In genomic region chr7:76461463-76462101, GRCh38 we compare ENCODE assay signal across 8 cellular contexts. TPM values are rescaled to one million over a fixed set of nuclear protein-coding genes. Genes with fewer than 3 reads are reported as not detected.
DNase-seq lines count a peak whose midpoint lies in the region; ATAC-seq and TF ChIP-seq lines count a peak whose summit lies in the region.
"Not testable (repeated sequence)": the region's sequence is repeated elsewhere in the genome, so short reads cannot be mapped to it uniquely, and the experiment has no call there.

DTX2 (plus strand) TSS chr7:76461709; CDS start chr7:76480510, 18,801 bp downstream.

- not testable (repeated sequence) for H3K27me3 ChIP-seq in DOHH2 (ENCODE audit: control insufficient read depth, low read length); naive thymus-derived CD4-positive, alpha-beta T cell (ENCODE audit: control insufficient read depth in 2 of 2, insufficient read depth in 2 of 2, low read length in 2 of 2)

- H3K79me2 ChIP-seq in DOHH2 (ENCODE audit: control insufficient read depth, low read length), result not testable (repeated sequence)

- H3K36me3 Mint-ChIP-seq in naive thymus-derived CD4-positive, alpha-beta T cell; stimulated activated effector memory CD8-positive, alpha-beta T cell treated with anti-CD3 and anti-CD28 coated beads, Interleukin-12 subunit alpha, Interleukin-12 subunit beta, amount 100 ng/mL, for 72 hours: not testable (repeated sequence)

- peak within 1 kb of the TSS; percentile 69 for H3K4me3 ChIP-seq in DOHH2 (ENCODE audit: low read length)
- H3K4me3 ChIP-seq in fibroblast of pulmonary artery (replicated peaks; ENCODE audit: low read depth, low read length), result peak within 1 kb of the TSS; percentile 50
- not testable (repeated sequence) for H3K4me3 ChIP-seq in naive thymus-derived CD4-positive, alpha-beta T cell (ENCODE audit: low read length)

- not testable (repeated sequence) for H4K20me1 ChIP-seq in DOHH2 (ENCODE audit: control insufficient read depth, insufficient read depth, low read depth, low read length)

- CTCF ChIA-PET in naive thymus-derived CD4-positive, alpha-beta T cell (lab: Charles Lee), result not testable (repeated sequence)

- peak within 1 kb of the TSS; percentile 42; the same call in 1 of the 2 replicates for H3K4me2 ChIP-seq in DOHH2 (ENCODE audit: low read length)

- peak within 1 kb of the TSS in 9 of 10 donors; percentile 27 to 77 (median 59) for H3K4me3 Mint-ChIP-seq in naive thymus-derived CD4-positive, alpha-beta T cell
- H3K4me3 Mint-ChIP-seq in stimulated activated effector memory CD8-positive, alpha-beta T cell treated with anti-CD3 and anti-CD28 coated beads, Interleukin-12 subunit alpha, Interleukin-12 subunit beta, amount 100 ng/mL, for 72 hours, result peak within 1 kb of the TSS; percentile 39

- H3K36me3 ChIP-seq in DOHH2 (ENCODE audit: control insufficient read depth, low read length); naive thymus-derived CD4-positive, alpha-beta T cell (ENCODE audit: control insufficient read depth in 2 of 3, insufficient read depth in 3 of 3, low read length in 3 of 3): not testable (repeated sequence)

- intact Hi-C loops in naive thymus-derived CD4-positive, alpha-beta T cell (cut with micrococcal nuclease), result not testable (repeated sequence)

- H3K27me3 Mint-ChIP-seq in naive thymus-derived CD4-positive, alpha-beta T cell, result not testable (repeated sequence)

- POLR2A ChIA-PET in naive thymus-derived CD4-positive, alpha-beta T cell (lab: Charles Lee), result not testable (repeated sequence)

- H3K4me1 Mint-ChIP-seq in naive thymus-derived CD4-positive, alpha-beta T cell, result peaks cover 0 to 10% (median 0%) of the 10 kb centered on the region in 7 donors
- H3K4me1 Mint-ChIP-seq in stimulated activated effector memory CD8-positive, alpha-beta T cell treated with anti-CD3 and anti-CD28 coated beads, Interleukin-12 subunit alpha, Interleukin-12 subunit beta, amount 100 ng/mL, for 72 hours, result not testable (repeated sequence)

- not testable (repeated sequence) for H3K27ac ChIP-seq in DOHH2 (ENCODE audit: low read depth, low read length)
- peak within 1 kb of the TSS; percentile 57 for H3K27ac ChIP-seq in naive thymus-derived CD4-positive, alpha-beta T cell (ENCODE audit: low read depth, low read length)

- H3K9me2 ChIP-seq in DOHH2 (replicated peaks; ENCODE audit: control insufficient read depth, low read length), result not testable (repeated sequence)

- peak; percentile 26 for DNase-seq in T follicular helper cell (ENCODE audit: low read depth)
- DNase-seq in activated naive CD4-positive, alpha-beta T cell treated with Interleukin-2 at 50 U/mL for 16 hours, result peak; percentile 58
- not testable (repeated sequence) for DNase-seq in fibroblast of pulmonary artery (ENCODE audit: low read depth)
- peak; percentile 44 to 81 (median 77) for DNase-seq in naive thymus-derived CD4-positive, alpha-beta T cell
- peak; percentile 35 to 87 for DNase-seq in stimulated activated effector memory CD8-positive, alpha-beta T cell treated with anti-CD3 and anti-CD28 coated beads, Interleukin-12 subunit alpha, Interleukin-12 subunit beta, amount 100 ng/mL, for 72 hours (ENCODE audit: low spot score in 2 of 2)

- TF ChIP-seq CTCF in DOHH2 (IDR thresholded peaks at IDR 0.05; ENCODE audit: low read depth, low read length, poor library complexity, severe bottlenecking); fibroblast of pulmonary artery (IDR thresholded peaks at IDR 0.05; ENCODE audit: low read length, missing control alignments): not testable (repeated sequence)

- H3F3A ChIP-seq in DOHH2 (ENCODE audit: control insufficient read depth, insufficient read depth), result not testable (repeated sequence)

- ATAC-seq in GM21515 (IDR thresholded peaks at IDR 0.05; ENCODE audit: unreplicated experiment), result peak; percentile 97
- peak; percentile 95 for ATAC-seq in HG03196 (IDR thresholded peaks at IDR 0.05; ENCODE audit: unreplicated experiment)
- peak; percentile 99 for ATAC-seq in naive thymus-derived CD4-positive, alpha-beta T cell
- ATAC-seq in stimulated activated effector memory CD8-positive, alpha-beta T cell treated with anti-CD3 and anti-CD28 coated beads, Interleukin-12 subunit alpha, Interleukin-12 subunit beta, amount 100 ng/mL, for 72 hours, result peak; percentile 99

- peak within 1 kb of the TSS in 2 of 9 donors; percentile 51 to 56 for H3K27ac Mint-ChIP-seq in naive thymus-derived CD4-positive, alpha-beta T cell
- H3K27ac Mint-ChIP-seq in stimulated activated effector memory CD8-positive, alpha-beta T cell treated with anti-CD3 and anti-CD28 coated beads, Interleukin-12 subunit alpha, Interleukin-12 subunit beta, amount 100 ng/mL, for 72 hours, result not testable (repeated sequence)

- H3K9me3 ChIP-seq in DOHH2 (ENCODE audit: control insufficient read depth, insufficient read depth, low read length); naive thymus-derived CD4-positive, alpha-beta T cell (ENCODE audit: control insufficient read depth in 2 of 3, low read length in 3 of 3): not testable (repeated sequence)

- not testable (repeated sequence) for H3K4me1 ChIP-seq in DOHH2 (ENCODE audit: control insufficient read depth, low read length); naive thymus-derived CD4-positive, alpha-beta T cell (ENCODE audit: control insufficient read depth in 2 of 2, insufficient read depth in 2 of 2, low read length in 2 of 2)

- not testable (repeated sequence) for H3K9me3 Mint-ChIP-seq in naive thymus-derived CD4-positive, alpha-beta T cell; stimulated activated effector memory CD8-positive, alpha-beta T cell treated with anti-CD3 and anti-CD28 coated beads, Interleukin-12 subunit alpha, Interleukin-12 subunit beta, amount 100 ng/mL, for 72 hours

RNA-seq across cellular contexts. Expression of gene DTX2, which starts in this region (rescaled TPM):
- 10 to 100 TPM; 31.0 to 44.8 (median 41.2) TPM for total RNA-seq in naive thymus-derived CD4-positive, alpha-beta T cell
- 10 to 100 TPM; 12.0 to 18.8 TPM for polyA plus RNA-seq in naive thymus-derived CD4-positive, alpha-beta T cell
